Comparison of ENCODE assay signal across 19 cellular contexts in genomic region chr9:7862170-7862569, GRCh38.
DNase-seq lines count a peak whose midpoint lies in the region; ATAC-seq and TF ChIP-seq lines count a peak whose summit lies in the region.
"Had no signal": no experiment of that assay in that cellular context is flagged by ENCODE, and none has a peak within 500 bp of the region (broad histone marks: within the 10 kb centered on the region; RNA-seq: fewer than 3 reads in every experiment).

No MANE protein-coding gene starts in this region.

- no peak overlapping the region for H3K9ac ChIP-seq in mammary epithelial cell (ENCODE audit: insufficient read depth, low read length)

- in situ Hi-C loops in mammary epithelial cell (cut with MboI; ENCODE audit: low sequenced_read_pairs in 2 of 2) (no loop called here), SK-MEL-5 (cut with HindIII; ENCODE audit: low pct_unique_long_range_greater_than_20kb, low sequenced_read_pairs) (no loop called here)

- no peak overlapping the region for H3K4me2 ChIP-seq in mammary epithelial cell (ENCODE audit: insufficient read depth, low read depth, low read length)
- H3K4me2 ChIP-seq: A549 had no signal

- no TSS peak for BruUV-seq in mammary epithelial cell (replicated peaks; lab: Mats Ljungman, UMichigan)

- no peaks in the 10 kb centered on the region for H3K27me3 ChIP-seq in mammary epithelial cell (ENCODE audit: insufficient read depth, low read length)
- H3K27me3 ChIP-seq in breast epithelium: no peaks in the 10 kb centered on the region
- H3K27me3 ChIP-seq: BE2C had no signal

- ATAC-seq in mucosa of descending colon (peak; percentile 66), GM18868 (IDR thresholded peaks at IDR 0.05; ENCODE audit: unreplicated experiment) (no peak), GM21717 (IDR thresholded peaks at IDR 0.05; ENCODE audit: unreplicated experiment) (no peak)
- ATAC-seq: A549, GM12878, HCT116 had no signal

- no peaks in the 10 kb centered on the region for H4K20me1 ChIP-seq in mammary epithelial cell (ENCODE audit: insufficient read depth, low read length)

- H3K79me2 ChIP-seq in mammary epithelial cell (ENCODE audit: insufficient read depth, low read length): no peaks in the 10 kb centered on the region

- dilution Hi-C loops in mammary epithelial cell (cut with HindIII; ENCODE audit: low sequenced_read_pairs): no loop called here

- no peak overlapping the region for H3K4me3 ChIP-seq in mammary epithelial cell (replicated peaks in 1 of 3; ENCODE audit: insufficient read depth in 1 of 3, low read depth in 2 of 3, low read length in 3 of 3)
- H3K4me3 ChIP-seq in breast epithelium: no peak overlapping the region
- H3K4me3 ChIP-seq in mucosa of descending colon: no peak overlapping the region
- H3K4me3 ChIP-seq: A549, GM12878 had no signal

- no peaks in the 10 kb centered on the region for H3K9me3 ChIP-seq in mammary epithelial cell (replicated peaks; ENCODE audit: insufficient read depth, low read length)
- no peaks in the 10 kb centered on the region for H3K9me3 ChIP-seq in breast epithelium
- H3K9me3 ChIP-seq in mucosa of descending colon: no peaks in the 10 kb centered on the region
- H3K9me3 ChIP-seq: A549, BE2C had no signal

- no peak for TF ChIP-seq POLR2A in breast epithelium (IDR thresholded peaks at IDR 0.05)

- H3K36me3 ChIP-seq in mammary epithelial cell (ENCODE audit: insufficient read depth, low read length) (no peaks in the 10 kb centered on the region), breast epithelium (no peaks in the 10 kb centered on the region), mucosa of descending colon (ENCODE audit: low read depth) (no peaks in the 10 kb centered on the region)
- H3K36me3 ChIP-seq: BE2C had no signal

- intact Hi-C loops in mammary epithelial cell (cut with micrococcal nuclease) (no loop called here), breast epithelium (cut with DNase I; ENCODE audit: low total_unique reads) (no loop called here), mucosa of descending colon (cut with DNase I, micrococcal nuclease) (no loop called here)

- no peak overlapping the region for H2AFZ ChIP-seq in mammary epithelial cell (ENCODE audit: low read depth, low read length)

- DNase-seq in mammary epithelial cell (peak; percentile 2), breast epithelium (ENCODE audit: low spot score in 2 of 2) (no peak), NCI-H146 treated with DMSO at 0.1 percent for 48 hours (lab: John Stamatoyannopoulos, UW; ENCODE audit: unreplicated experiment) (peak; percentile 27), SK-MEL-5 (ENCODE audit: low read depth, low spot score) (peak; percentile 3), mucosa of descending colon (peak in 1 of 3 donors; percentile 19), NCI-H1694 treated with DMSO at 0.1 percent for 48 hours (lab: John Stamatoyannopoulos, UW) (no peak)
- DNase-seq: BE2C; CD4-positive, alpha-beta memory T cell; COR-L47; DMS79; IMR-90; KBM-7 had no signal

- H3K27ac ChIP-seq in mammary epithelial cell (ENCODE audit: insufficient read depth, low read depth, low read length) (no peak overlapping the region), breast epithelium (no peak overlapping the region)
- H3K27ac ChIP-seq: A549, C4-2B, HL-60 had no signal

- TF ChIP-seq CTCF in mammary epithelial cell (conservative IDR thresholded peaks at IDR 0.05 in 1 of 2, IDR thresholded peaks at IDR 0.05 in 1 of 2; ENCODE audit: extremely low read depth in 1 of 2, insufficient read depth in 1 of 2, low read depth in 1 of 2, low read length in 2 of 2) (no peak), breast epithelium (IDR thresholded peaks at IDR 0.05) (no peak), mucosa of descending colon (IDR thresholded peaks at IDR 0.05) (no peak)

- WGBS in mammary epithelial cell (ENCODE audit: low coverage, missing lambda C conversion rate): 61% methylated on average over 2 of the region's 2 CpGs

- CTCF ChIA-PET in mammary epithelial cell (lab: Charles Lee; ENCODE audit: low non-redundant PET): no interaction called here

- H3K4me1 ChIP-seq in mammary epithelial cell (ENCODE audit: insufficient read depth, low read length): no peaks in the 10 kb centered on the region
- H3K4me1 ChIP-seq in breast epithelium: no peaks in the 10 kb centered on the region
- H3K4me1 ChIP-seq in mucosa of descending colon (ENCODE audit: low read depth): no peaks in the 10 kb centered on the region
- H3K4me1 ChIP-seq: A549, BE2C had no signal

Comparison
In these comparisons a context has a peak if more than half of its experiments do, and no peak if none do; other contexts are left out.
1. DNase-seq: peak in mammary epithelial cell (single experiment), NCI-H146 treated with DMSO at 0.1 percent for 48 hours (single experiment) and SK-MEL-5 (single experiment); none in breast epithelium (0 of 2) and NCI-H1694 treated with DMSO at 0.1 percent for 48 hours (single experiment).